In genomic region chrX:47581731-47582647, GRCh38 we compare ENCODE assay signal across 8 cellular contexts.
DNase-seq lines count a peak whose midpoint lies in the region; ATAC-seq and TF ChIP-seq lines count a peak whose summit lies in the region.

TIMP1 (plus strand) TSS chrX:47582436; CDS start chrX:47583416, 980 bp downstream.

- peak; percentile 78 for ATAC-seq in HG02588 (IDR thresholded peaks at IDR 0.05; ENCODE audit: unreplicated experiment)

- H3K27ac ChIP-seq in cingulate gyrus (ENCODE audit: low read depth, low read length) (peak within 1 kb of the TSS; percentile 47), layer of hippocampus (ENCODE audit: low read depth, low read length) (peak within 1 kb of the TSS; percentile 77)

- TF ChIP-seq CTCF in GM10266 (IDR thresholded peaks at IDR 0.05; ENCODE audit: control insufficient read depth, insufficient read depth, low read depth, missing control alignments), result no peak

- DNase-seq in GM10266 (ENCODE audit: extremely low spot score), result peak; percentile 80
- DNase-seq in NCI-H2029 treated with DMSO at 0.1 percent for 48 hours (lab: John Stamatoyannopoulos, UW), result peak; percentile 26
- DNase-seq in activated CD4-positive, alpha-beta T cell treated with anti-CD3 and anti-CD28 coated beads for 4 hours, result peak; percentile 81 to 84
- DNase-seq in stimulated activated CD4-positive, alpha-beta T cell treated with anti-CD3 and anti-CD28 coated beads, Interleukin-1b, Interleukin-23, amount 100 ng/mL, for 4 hours (ENCODE audit: low read depth in 2 of 2), result peak; percentile 65 to 74
- no peak for DNase-seq in NCI-H2081 treated with DMSO at 0.1 percent for 48 hours (lab: John Stamatoyannopoulos, UW)

- H3K27me3 ChIP-seq in layer of hippocampus (ENCODE audit: control insufficient read depth, insufficient read depth, low read length), result no peaks in the 10 kb centered on the region
